ENCODE assay signal across 8 cellular contexts in the genomic region with DNA sequence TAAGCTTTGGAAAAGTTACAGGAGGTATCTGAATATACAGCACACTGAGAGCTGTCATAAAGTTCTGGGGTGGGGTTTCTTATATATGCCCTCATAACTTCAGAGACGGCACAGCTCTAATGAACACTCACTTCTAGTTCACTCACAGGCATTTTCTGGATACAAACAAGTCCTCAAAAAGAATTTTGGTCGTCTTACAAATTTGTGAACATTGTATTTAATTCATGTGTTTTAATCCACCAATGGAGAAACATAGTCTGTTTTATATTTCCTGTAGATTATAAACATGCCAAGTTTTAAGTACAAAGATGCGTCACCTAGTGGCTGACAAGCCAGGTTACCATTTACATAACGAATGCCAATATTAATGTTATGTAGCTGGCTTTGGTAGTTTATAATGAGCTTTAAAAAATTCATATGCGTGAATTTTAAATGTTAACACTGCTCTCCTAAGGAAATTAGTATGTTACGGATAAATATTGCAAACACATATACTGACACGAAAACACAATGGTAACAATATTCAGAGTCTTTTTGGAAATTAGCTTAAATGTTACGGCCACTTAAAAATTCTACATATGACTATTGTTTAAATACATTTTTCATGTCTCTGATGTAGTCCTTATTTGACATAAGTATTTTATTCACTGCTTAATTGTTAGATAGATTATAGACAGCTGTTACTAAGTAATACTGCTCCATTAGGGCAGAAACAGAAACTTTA. TPM values are rescaled to one million over a fixed set of nuclear protein-coding genes. Genes with fewer than 3 reads are reported as not detected.
DNase-seq lines count a peak whose midpoint lies in the region; ATAC-seq, FAIRE-seq and TF ChIP-seq lines count a peak whose summit lies in the region.

No MANE protein-coding gene starts in this region.

- DNase-seq in GM20000 (ENCODE audit: low spot score) (no peak), SJSA1 (ENCODE audit: low read depth in 1 of 2, low spot score in 2 of 2) (peak in 1 of 2 experiments; percentile 78), skeletal muscle cell (ENCODE audit: low read depth) (no peak), GM12891 (ENCODE audit: insufficient read length, low spot score) (no peak)

- H3K36me3 ChIP-seq in SJSA1 (no peaks in the 10 kb centered on the region), gastroesophageal sphincter (no peaks in the 10 kb centered on the region)

- H3K4me3 ChIP-seq in SJSA1, result peak overlapping the region; percentile 43
- H3K4me3 ChIP-seq in gastroesophageal sphincter, result peak overlapping the region; percentile 54 to 98
- H3K4me3 ChIP-seq in skeletal muscle cell (ENCODE audit: low read depth, low read length), result peak overlapping the region; percentile 56

- H3K27ac ChIP-seq in SJSA1 (peak overlapping the region; percentile 91), gastroesophageal sphincter (peak overlapping the region; percentile 83 to 97 (median 86))

- H3K27me3 ChIP-seq in SJSA1 (replicated peaks) (no peaks in the 10 kb centered on the region), gastroesophageal sphincter (no peaks in the 10 kb centered on the region)

- H3K9me3 ChIP-seq in SJSA1 (replicated peaks) (no peaks in the 10 kb centered on the region), gastroesophageal sphincter (no peaks in the 10 kb centered on the region)

- H3K4me1 ChIP-seq in SJSA1 (replicated peaks) (peaks cover 42% of the 10 kb centered on the region), gastroesophageal sphincter (peaks cover 0 to 50% (median 9%) of the 10 kb centered on the region in 3 donors)

- FAIRE-seq in GM12891 (lab: Jason Lieb, UNC), result no peak

- WGBS in gastroesophageal sphincter (ENCODE audit: low coverage in 1 of 2), 2 donors, result 8 to 11% methylated on average over 8 of the region's 8 CpGs

- TF ChIP-seq CTCF in GM20000 (IDR thresholded peaks at IDR 0.05; ENCODE audit: extremely low read depth, missing control alignments) (peak; percentile 17), gastroesophageal sphincter (IDR thresholded peaks at IDR 0.05) (peak; percentile 33 to 67 (median 61))

- TF ChIP-seq POLR2A in gastroesophageal sphincter (IDR thresholded peaks at IDR 0.05), result no peak
- TF ChIP-seq POLR2A in GM12891 (IDR thresholded peaks at IDR 0.05; ENCODE audit: low read depth, low read length), result no peak

- ATAC-seq in gastroesophageal sphincter (no peak), GM18520 (IDR thresholded peaks at IDR 0.05; ENCODE audit: unreplicated experiment) (no peak), GM21717 (IDR thresholded peaks at IDR 0.05; ENCODE audit: unreplicated experiment) (no peak)
- no peak for ATAC-seq in activated CD4-positive, CD25-positive, alpha-beta regulatory T cell treated with anti-CD3 and anti-CD28 coated beads, Interleukin-2, amount 50 U/mL, for 24 hours

- TF ChIP-seq EP300 in gastroesophageal sphincter (IDR thresholded peaks at IDR 0.05), result no peak

TF ChIP-seq in GM12891, 5 proteins besides CTCF, POLR2A, EP300 and RAD21:
- no peak for TF ChIP-seq POU2F2 (IDR thresholded peaks at IDR 0.05; ENCODE audit: low read depth, low read length)
- no peak for TF ChIP-seq PAX5 (IDR thresholded peaks at IDR 0.05; ENCODE audit: insufficient read depth, low read length, severe bottlenecking)
- TF ChIP-seq TAF1 (IDR thresholded peaks at IDR 0.05; ENCODE audit: low read depth, low read length), result no peak
- TF ChIP-seq SPI1 (IDR thresholded peaks at IDR 0.05; ENCODE audit: low read depth, low read length), result no peak
- TF ChIP-seq POLR2AphosphoS5 (IDR thresholded peaks at IDR 0.05; ENCODE audit: low read depth, low read length), result no peak
TF ChIP-seq in GM12891: peak in this region for 0.

RNA-seq across cellular contexts. Expression of a gene that starts 2.5 kb away (rescaled TPM):
- total RNA-seq in SJSA1 (2014; rRNA removed; shearing (Covaris generic)), result 1,297 and 1,854 TPM in 2 replicates
- total RNA-seq in gastroesophageal sphincter, result 100 to 1,000 TPM; 211 to 408 (median 347) TPM
- 0.33 TPM for polyA plus RNA-seq in GM12891 (2012; ENCODE audit: low read depth, missing spikeins)
